ENCODE assay signal across 11 cellular contexts in the genomic region with DNA sequence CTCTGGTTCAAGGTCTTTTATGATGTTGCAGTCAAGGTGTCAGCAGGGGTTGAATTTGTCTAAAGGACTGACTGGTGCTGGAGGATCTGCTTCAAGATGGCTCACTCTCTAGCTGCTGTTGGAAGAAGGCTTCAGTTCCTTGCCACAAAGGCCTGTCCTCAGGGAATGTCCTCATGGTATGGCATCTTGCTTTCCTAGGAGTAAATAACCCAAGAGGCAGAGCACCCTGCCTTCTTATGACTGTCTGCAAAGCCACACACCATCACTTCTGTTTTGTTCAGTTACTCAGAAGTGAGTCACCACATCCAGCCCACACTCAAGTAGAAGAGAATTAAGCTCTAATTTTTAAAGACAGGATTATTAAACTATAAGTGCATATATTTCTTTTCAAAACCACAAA.
DNase-seq lines count a peak whose midpoint lies in the region; ATAC-seq and TF ChIP-seq lines count a peak whose summit lies in the region.
"Had no signal": no experiment of that assay in that cellular context is flagged by ENCODE, and none has a peak within 500 bp of the region (broad histone marks: within the 10 kb centered on the region; RNA-seq: fewer than 3 reads in every experiment).

No MANE protein-coding gene starts in this region.

- DNase-seq in AG10803 (ENCODE audit: low read depth): peak; percentile 12
- peak; percentile 9 for DNase-seq in GM04503 (ENCODE audit: low read depth)
- DNase-seq in hepatic stellate cell (ENCODE audit: low spot score): peak; percentile 12
- no peak for DNase-seq in UCSD-AML1 (lab: John Stamatoyannopoulos, UW; ENCODE audit: unreplicated experiment)
- DNase-seq: adrenal gland, Caco-2 had no signal

- H3K36me3 Mint-ChIP-seq in activated naive CD8-positive, alpha-beta T cell: peaks cover 2% of the 10 kb centered on the region

- H3K9me3 Mint-ChIP-seq in activated naive CD8-positive, alpha-beta T cell (ENCODE audit: low read depth): peaks cover 4% of the 10 kb centered on the region

- peaks cover 32% of the 10 kb centered on the region for H3K4me1 Mint-ChIP-seq in activated naive CD8-positive, alpha-beta T cell (ENCODE audit: low read depth)

- H3K4me3 Mint-ChIP-seq in activated naive CD8-positive, alpha-beta T cell: no peak overlapping the region

- no peak overlapping the region for H3K4me3 ChIP-seq in AG10803 (ENCODE audit: low read length)
- H3K4me3 ChIP-seq: adrenal gland, K562 had no signal

- H3K27me3 Mint-ChIP-seq in activated naive CD8-positive, alpha-beta T cell: no peaks in the 10 kb centered on the region

- TF ChIP-seq CTCF in AG10803 (conservative IDR thresholded peaks at IDR 0.05; ENCODE audit: low read length): no peak

- ATAC-seq in HG03097 (IDR thresholded peaks at IDR 0.05; ENCODE audit: low FRiP score, unreplicated experiment) (no peak), HG03469 (IDR thresholded peaks at IDR 0.05; ENCODE audit: unreplicated experiment) (no peak), GM19397 (IDR thresholded peaks at IDR 0.05; ENCODE audit: unreplicated experiment) (no peak)
- ATAC-seq: K562 had no signal

- H3K27ac Mint-ChIP-seq in activated naive CD8-positive, alpha-beta T cell: peak overlapping the region; percentile 65
